In genomic region chr12:125166046-125166445, GRCh38 we compare ENCODE assay signal across 18 cellular contexts. TPM values are rescaled to one million over a fixed set of nuclear protein-coding genes. Genes with fewer than 3 reads are reported as not detected.
DNase-seq lines count a peak whose midpoint lies in the region; ATAC-seq and TF ChIP-seq lines count a peak whose summit lies in the region.
"Had no signal": no experiment of that assay in that cellular context is flagged by ENCODE, and none has a peak within 500 bp of the region (broad histone marks: within the 10 kb centered on the region; RNA-seq: fewer than 3 reads in every experiment).

No MANE protein-coding gene starts in this region.

- H4K20me1 ChIP-seq in mammary epithelial cell (ENCODE audit: insufficient read depth, low read length): no peaks in the 10 kb centered on the region
- H4K20me1 ChIP-seq: BLaER1 had no signal

- peaks cover 24% of the 10 kb centered on the region for H3K27me3 Mint-ChIP-seq in MCF 10A (ENCODE audit: insufficient read depth, unreplicated experiment)

- in situ Hi-C loops in mammary epithelial cell (cut with MboI; ENCODE audit: low sequenced_read_pairs in 2 of 2): no loop called here

- no peak overlapping the region for H3K27ac Mint-ChIP-seq in MCF 10A (ENCODE audit: low read depth, unreplicated experiment)
- H3K27ac Mint-ChIP-seq: CD8-positive, alpha-beta memory T cell; GM23338; H9 had no signal

- peak; percentile 26 for ATAC-seq in foreskin keratinocyte
- ATAC-seq in HG03565 (IDR thresholded peaks at IDR 0.05; ENCODE audit: unreplicated experiment): no peak
- no peak for ATAC-seq in Right ventricle myocardium superior (ENCODE audit: poor library complexity)
- ATAC-seq: GM12878, GM23338, HepG2 had no signal

- 33% methylated on average over 4 of the region's 4 CpGs for WGBS in mammary epithelial cell (ENCODE audit: low coverage, missing lambda C conversion rate)
- 22 to 46% methylated on average over 4 of the region's 4 CpGs for WGBS in thyroid gland, 2 donors

- H3K27me3 ChIP-seq in mammary epithelial cell (ENCODE audit: insufficient read depth, low read length) (no peaks in the 10 kb centered on the region), foreskin keratinocyte (no peaks in the 10 kb centered on the region), thyroid gland (no peaks in the 10 kb centered on the region)
- H3K27me3 ChIP-seq: BLaER1 had no signal

- dilution Hi-C loops in mammary epithelial cell (cut with HindIII; ENCODE audit: low sequenced_read_pairs): loop anchor here (5.0 kb wide), 1 partner anchor 56 kb away; no protein-coding TSS in a partner anchor

- intact Hi-C loops in mammary epithelial cell (cut with micrococcal nuclease) (no loop called here), MCF 10A (cut with micrococcal nuclease) (no loop called here), thyroid gland (cut with DNase I) (no loop called here), Right ventricle myocardium superior (cut with DNase I) (no loop called here)

- TF ChIP-seq POLR2A in thyroid gland (IDR thresholded peaks at IDR 0.05): no peak

- H2AFZ ChIP-seq in mammary epithelial cell (ENCODE audit: low read depth, low read length): no peak overlapping the region
- H2AFZ ChIP-seq: GM23338 had no signal

- H3K9me3 ChIP-seq in mammary epithelial cell (replicated peaks; ENCODE audit: insufficient read depth, low read length) (no peaks in the 10 kb centered on the region), thyroid gland (no peaks in the 10 kb centered on the region)
- H3K9me3 ChIP-seq: BLaER1, Caco-2 had no signal

- POLR2A ChIA-PET in MCF 10A (lab: Yijun Ruan, JAX): no interaction called here

- no peak for TF ChIP-seq CTCF in mammary epithelial cell (conservative IDR thresholded peaks at IDR 0.05 in 1 of 2, IDR thresholded peaks at IDR 0.05 in 1 of 2; ENCODE audit: extremely low read depth in 1 of 2, insufficient read depth in 1 of 2, low read depth in 1 of 2, low read length in 2 of 2)
- TF ChIP-seq CTCF in MCF 10A (IDR thresholded peaks at IDR 0.05; ENCODE audit: unreplicated experiment): no peak
- no peak for TF ChIP-seq CTCF in foreskin keratinocyte (conservative IDR thresholded peaks at IDR 0.05)
- TF ChIP-seq CTCF in thyroid gland (IDR thresholded peaks at IDR 0.05): no peak

- H3K4me2 ChIP-seq in mammary epithelial cell (ENCODE audit: insufficient read depth, low read depth, low read length): no peak overlapping the region
- H3K4me2 ChIP-seq: BLaER1, GM23338 had no signal

- H3K4me3 ChIP-seq in mammary epithelial cell (replicated peaks in 1 of 3; ENCODE audit: insufficient read depth in 1 of 3, low read depth in 2 of 3, low read length in 3 of 3) (no peak overlapping the region), thyroid gland (replicated peaks in 1 of 3) (no peak overlapping the region)
- H3K4me3 ChIP-seq: BLaER1, GM12878, GM23338 had no signal

- CTCF ChIA-PET in mammary epithelial cell (lab: Charles Lee; ENCODE audit: low non-redundant PET) (no interaction called here), MCF 10A (lab: Yijun Ruan, JAX) (no interaction called here)

- BruUV-seq in mammary epithelial cell (replicated peaks; lab: Mats Ljungman, UMichigan): no TSS peak
- no TSS peak for BruUV-seq in MCF 10A (replicated peaks; lab: Mats Ljungman, UMichigan)

- no peaks in the 10 kb centered on the region for H3K9me3 Mint-ChIP-seq in MCF 10A (ENCODE audit: unreplicated experiment)
- H3K9me3 Mint-ChIP-seq: CD8-positive, alpha-beta memory T cell had no signal

- DNase-seq in mammary epithelial cell: peak; percentile 49
- DNase-seq in MCF 10A (ENCODE audit: unreplicated experiment): no peak
- peak; percentile 12 for DNase-seq in T1000 (lab: John Stamatoyannopoulos, UW)
- no peak for DNase-seq in foreskin keratinocyte
- peak; percentile 37 to 44 for DNase-seq in thyroid gland
- no peak for DNase-seq in NCI-H1105 (lab: John Stamatoyannopoulos, UW)
- DNase-seq in Right ventricle myocardium superior: no peak
- DNase-seq: AML-193; Caco-2; CD8-positive, alpha-beta memory T cell; DMS53; H9 had no signal

- H3K36me3 ChIP-seq in mammary epithelial cell (ENCODE audit: insufficient read depth, low read length) (no peaks in the 10 kb centered on the region), thyroid gland (no peaks in the 10 kb centered on the region)
- H3K36me3 ChIP-seq: BLaER1 had no signal

- H3K36me3 Mint-ChIP-seq in MCF 10A (ENCODE audit: insufficient read depth, unreplicated experiment): no peaks in the 10 kb centered on the region
- H3K36me3 Mint-ChIP-seq: CD8-positive, alpha-beta memory T cell had no signal

- H3K27ac ChIP-seq in mammary epithelial cell (ENCODE audit: insufficient read depth, low read depth, low read length) (no peak overlapping the region), foreskin keratinocyte (no peak overlapping the region), thyroid gland (no peak overlapping the region)
- H3K27ac ChIP-seq: 22Rv1, BLaER1 had no signal

- H3K79me2 ChIP-seq in mammary epithelial cell (ENCODE audit: insufficient read depth, low read length): no peaks in the 10 kb centered on the region

- H3K4me3 Mint-ChIP-seq in MCF 10A (ENCODE audit: unreplicated experiment): no peak overlapping the region
- H3K4me3 Mint-ChIP-seq: CD8-positive, alpha-beta memory T cell; GM23338; H9 had no signal

- H3K4me1 Mint-ChIP-seq in MCF 10A (ENCODE audit: insufficient read depth, unreplicated experiment): peaks cover 7% of the 10 kb centered on the region
- H3K4me1 Mint-ChIP-seq: CD8-positive, alpha-beta memory T cell; GM23338 had no signal

- peaks cover 6% of the 10 kb centered on the region for H3K4me1 ChIP-seq in mammary epithelial cell (ENCODE audit: insufficient read depth, low read length)
- H3K4me1 ChIP-seq in foreskin keratinocyte: no peaks in the 10 kb centered on the region
- H3K4me1 ChIP-seq in thyroid gland: no peaks in the 10 kb centered on the region
- H3K4me1 ChIP-seq: BLaER1, Caco-2 had no signal

- H3K9ac ChIP-seq in mammary epithelial cell (ENCODE audit: insufficient read depth, low read length): no peak overlapping the region
- H3K9ac ChIP-seq: BLaER1 had no signal

RNA-seq across cellular contexts. Expression of gene TMEM132B, which starts 20.1 kb away (rescaled TPM):
- total RNA-seq in mammary epithelial cell (under 1 TPM; under 0.01 to 0.71 TPM), MCF 10A (2022) (0.26 and 0.69 TPM in 2 replicates), foreskin keratinocyte (0.14 and 1.2 TPM in 2 replicates), thyroid gland (10 to 100 TPM in 1 of 4 donors, 1 to 10 TPM in 3; 4.4 to 10.1 (median 6.8) TPM), Right ventricle myocardium superior (6.1 TPM)
- polyA plus RNA-seq in mammary epithelial cell (0.42 TPM), foreskin keratinocyte (0.07 and 0.25 TPM in 2 replicates)
- polyA minus RNA-seq in mammary epithelial cell: 2.0 TPM
- total RNA-seq: Caco-2; CD8-positive, alpha-beta memory T cell had no signal
- polyA plus RNA-seq: CD8-positive, alpha-beta memory T cell; HepG2 had no signal

Comparison
In these comparisons a context has a peak if more than half of its experiments do, and no peak if none do; other contexts are left out.
1. DNase-seq: peak in mammary epithelial cell (single experiment), T1000 (single experiment) and thyroid gland (2 of 2); none in MCF 10A (single experiment), foreskin keratinocyte (0 of 2), NCI-H1105 (single experiment) and Right ventricle myocardium superior (single experiment).